Comparison of ENCODE assay signal across 8 cellular contexts in the genomic region with DNA sequence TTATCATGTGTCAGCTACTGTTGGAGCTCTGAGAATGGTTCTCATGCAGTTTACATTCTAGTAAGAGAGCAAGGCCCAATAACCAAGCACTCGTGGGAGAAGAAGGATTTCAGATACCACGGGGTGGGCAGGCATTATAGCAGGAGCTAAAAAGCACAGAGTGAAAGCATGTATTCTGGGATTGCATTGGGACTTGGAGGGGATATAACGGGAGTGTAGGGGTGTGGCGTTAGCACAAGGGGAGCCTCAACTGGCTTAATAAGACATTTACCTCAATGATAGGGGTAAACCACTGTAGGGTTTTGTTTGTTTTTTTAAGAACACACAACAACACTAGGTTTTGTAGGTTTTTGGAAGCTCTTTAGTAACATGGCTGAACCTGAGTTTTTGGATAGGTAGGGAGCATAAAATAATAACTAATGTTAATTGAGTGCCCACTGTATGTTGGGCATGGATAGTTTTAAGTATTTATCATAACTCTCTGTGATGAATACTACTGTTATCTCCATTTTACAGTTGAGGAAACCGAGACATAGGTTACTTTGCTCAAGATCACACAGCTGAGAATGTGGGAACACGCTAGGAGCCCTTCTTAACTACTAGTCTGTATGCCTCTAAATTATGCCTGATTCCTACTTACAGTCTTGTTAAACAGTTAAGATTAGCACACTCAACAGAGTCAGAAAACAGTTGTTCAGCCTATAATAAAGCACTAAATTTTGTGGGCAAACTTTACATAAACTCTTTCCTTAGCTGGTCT. TPM values are rescaled to one million over a fixed set of nuclear protein-coding genes. Genes with fewer than 3 reads are reported as not detected.
DNase-seq lines count a peak whose midpoint lies in the region; ATAC-seq, FAIRE-seq and TF ChIP-seq lines count a peak whose summit lies in the region.

No MANE protein-coding gene starts in this region.

- no peak for TF ChIP-seq POLR2A in GM12878 (IDR thresholded peaks at IDR 0.05; ENCODE audit: low read depth, low read length)

- 81% methylated on average over 6 of the region's 6 CpGs for WGBS in GM12878 (ENCODE audit: insufficient coverage, insufficient replicate concordance, low lambda C conversion rate, missing lambda C conversion rate)

- TF ChIP-seq RAD21 in GM12878 (IDR thresholded peaks at IDR 0.05; ENCODE audit: insufficient read depth, low read depth, low read length), result no peak

- no peak for TF ChIP-seq EP300 in GM12878 (IDR thresholded peaks at IDR 0.05; ENCODE audit: borderline replicate concordance in 1 of 2, control insufficient read depth in 1 of 2, low read depth in 2 of 2, low read length in 2 of 2)

- peaks cover 14 to 41% (median 35%) of the 10 kb centered on the region in 4 donors for H3K4me1 Mint-ChIP-seq in naive thymus-derived CD8-positive, alpha-beta T cell

- SMC1A ChIA-PET in GM12878 (lab: Charles Lee; ENCODE audit: uncharacterized antibody, unreplicated experiment), result interaction anchor here (0.6 to 8.5 kb wide), 27 partner anchors 8 to 1111 kb away, joined by 3 to 68 read pairs (median 5); no protein-coding TSS in a partner anchor

- POLR2A ChIA-PET in GM12878 (lab: Charles Lee), result interaction anchor here (0.9 to 7.1 kb wide), 13 partner anchors 11 to 357 kb away, joined by 3 to 40 read pairs (median 3); a partner anchor contains a TSS
- POLR2A ChIA-PET in naive thymus-derived CD8-positive, alpha-beta T cell (lab: Charles Lee), result interaction anchor here (2.4 to 4.1 kb wide), 6 partner anchors 14 to 356 kb away, joined by 10 to 55 read pairs (median 34); a partner anchor contains a TSS

- peak overlapping the region; percentile 98 for H3K4me3 ChIP-seq in BLaER1
- H3K4me3 ChIP-seq in GM12878, result peak overlapping the region; percentile 94

- H3K4me1 ChIP-seq in BLaER1 (peaks cover 30% of the 10 kb centered on the region), GM12878 (ENCODE audit: control insufficient read depth, insufficient read depth, low read length) (peaks cover 29% of the 10 kb centered on the region)

- no TSS peak for BruUV-seq in GM12878 (replicated peaks; lab: Mats Ljungman, UMichigan)

- H4K20me1 ChIP-seq in BLaER1 (peaks cover 30% of the 10 kb centered on the region), GM12878 (ENCODE audit: control insufficient read depth, insufficient read depth) (no peaks in the 10 kb centered on the region)

- peak; percentile 16 for DNase-seq in KBM-7
- no peak for DNase-seq in GM12878 (ENCODE audit: low read depth, low spot score)
- DNase-seq in naive thymus-derived CD8-positive, alpha-beta T cell, result no peak
- DNase-seq in frontal cortex (ENCODE audit: low spot score in 2 of 2), result no peak
- DNase-seq in dedifferentiated amniotic fluid mesenchymal stem cell (ENCODE audit: extremely low spot score), result no peak

- H3K4me2 ChIP-seq in BLaER1 (peak overlapping the region; percentile 85), GM12878 (ENCODE audit: control insufficient read depth, insufficient read depth) (peak overlapping the region; percentile 95)

- in situ Hi-C loops in KBM-7 (cut with MboI; ENCODE audit: low pct_unique_long_range_greater_than_20kb, low sequenced_read_pairs) (no loop called here), GM12878 (cut with MboI) (no loop called here)

- peaks cover 47% of the 10 kb centered on the region for H3K79me2 ChIP-seq in GM12878 (ENCODE audit: control insufficient read depth, insufficient read depth, low read length)

- H3K27me3 ChIP-seq in BLaER1 (no peaks in the 10 kb centered on the region), GM12878 (replicated peaks in 1 of 2; ENCODE audit: control insufficient read depth in 2 of 2, insufficient read depth in 2 of 2, low read length in 1 of 2) (no peaks in the 10 kb centered on the region)

- CTCF ChIA-PET in GM12878 (lab: Yijun Ruan, JAX), result interaction anchor here (0.7 to 3.9 kb wide), 28 partner anchors 9 to 464 kb away, joined by 3 to 42 read pairs (median 4); a partner anchor contains a TSS

- H3K4me3 Mint-ChIP-seq in naive thymus-derived CD8-positive, alpha-beta T cell, result peak overlapping the region in 9 of 10 donors; percentile 28 to 100 (median 99)

- H3K9ac ChIP-seq in BLaER1 (peak overlapping the region; percentile 97), GM12878 (ENCODE audit: control insufficient read depth, insufficient read depth, low read length) (peak overlapping the region; percentile 87; the same call in 1 of the 2 replicates)

- H3K27ac ChIP-seq in BLaER1 (peak overlapping the region; percentile 97; the same call in 1 of the 2 replicates), GM12878 (ENCODE audit: control insufficient read depth, insufficient read depth) (0 out of 2 replicates have a peak overlapping the region, but pooled peaks have one; percentile 24)

- intact Hi-C loops in GM12878 (cut with micrococcal nuclease; ENCODE audit: unreplicated experiment), result loop anchor here (5.0 kb wide), 3 partner anchors 42 to 1508 kb away; no protein-coding TSS in a partner anchor

- no peaks in the 10 kb centered on the region for H3K36me3 ChIP-seq in BLaER1
- no peaks in the 10 kb centered on the region for H3K36me3 ChIP-seq in GM12878 (ENCODE audit: control insufficient read depth in 2 of 2, insufficient read depth in 2 of 2, low read length in 1 of 2)

- RAD21 ChIA-PET in GM12878 (lab: Charles Lee; ENCODE audit: unreplicated experiment), result interaction anchor here (0.8 to 6.6 kb wide), 17 partner anchors 12 to 221 kb away, joined by 3 to 36 read pairs (median 6); a partner anchor contains a TSS

- H3K27ac Mint-ChIP-seq in naive thymus-derived CD8-positive, alpha-beta T cell, result peak overlapping the region; percentile 65 to 100 (median 100)

- H3K9me3 Mint-ChIP-seq in naive thymus-derived CD8-positive, alpha-beta T cell, result no peaks in the 10 kb centered on the region

- no peaks in the 10 kb centered on the region for H3K36me3 Mint-ChIP-seq in naive thymus-derived CD8-positive, alpha-beta T cell

- no peak overlapping the region; the same call in none of the 2 replicates for H2AFZ ChIP-seq in GM12878 (ENCODE audit: control insufficient read depth, low read depth, low read length)

- H3K9me3 ChIP-seq in BLaER1 (no peaks in the 10 kb centered on the region), GM12878 (replicated peaks; ENCODE audit: control insufficient read depth, insufficient read depth, low read length) (no peaks in the 10 kb centered on the region)

- H3K27me3 Mint-ChIP-seq in naive thymus-derived CD8-positive, alpha-beta T cell, result no peaks in the 10 kb centered on the region

- FAIRE-seq in GM12878 (lab: Jason Lieb, UNC), result no peak
- no peak for FAIRE-seq in frontal cortex (lab: Jason Lieb, UNC)

- ATAC-seq in GM12878, result no peak
- no peak for ATAC-seq in naive thymus-derived CD8-positive, alpha-beta T cell
- ATAC-seq in GM19328 (IDR thresholded peaks at IDR 0.05; ENCODE audit: unreplicated experiment), result no peak
- ATAC-seq in HG02973 (IDR thresholded peaks at IDR 0.05; ENCODE audit: unreplicated experiment), result no peak

- TF ChIP-seq CTCF in GM12878 (IDR thresholded peaks at IDR 0.05 in 2 of 3, conservative IDR thresholded peaks at IDR 0.05 in 1 of 3; ENCODE audit: control insufficient read depth in 2 of 3, extremely low read depth in 1 of 3, insufficient read depth in 1 of 3, low read depth in 3 of 3, low read length in 3 of 3), result no peak

TF ChIP-seq in GM12878, 131 proteins besides CTCF, POLR2A, EP300 and RAD21:
- peak; percentile 49; the same call in 1 of the 2 replicates for TF ChIP-seq ZBED1 (IDR thresholded peaks at IDR 0.05; ENCODE audit: borderline replicate concordance)
- TF ChIP-seq ZNF274 (IDR thresholded peaks at IDR 0.05; ENCODE audit: insufficient read depth, insufficient read length), result no peak

RNA-seq across cellular contexts. Expression of a gene that starts 1.8 kb away (rescaled TPM):
- 14.5 and 16.2 TPM in 2 replicates for total RNA-seq in GM12878 (2013; cell fraction: nucleolus; rRNA removed)
- total RNA-seq in GM12878 (2014; rRNA removed) (41.4 and 47.0 TPM in 2 replicates), GM12878 (2014; rRNA removed; fragmentation: Illumina TruSeq; extraction: Trizol) (26.9 and 27.8 TPM in 2 replicates), GM12878 (2021) (31.7 and 38.0 TPM in 2 replicates), frontal cortex (22.8 TPM)
- polyA plus RNA-seq in GM12878 (2011; ENCODE audit: low read depth), result 8.3 TPM
- polyA plus RNA-seq in GM12878 (2011; rRNA removed) (42.3 and 51.5 TPM in 2 replicates), GM12878 (2014; fragmentation: Illumina TruSeq; extraction: Trizol) (33.7 and 37.2 TPM in 2 replicates), GM12878 (2014; fragmentation: Nextera tagmentation; extraction: Ambion mirVana) (10 to 100 TPM in 1 of 2 experiments, 1 to 10 TPM in 1; 6.1 to 14.2 TPM), GM12878 (2014; rRNA removed) (41.4 and 43.0 TPM in 2 replicates), GM12878 (2016; fragmentation: Nextera tagmentation; extraction: Ambion mirVana) (10 to 100 TPM in 1 of 2 experiments, 1 to 10 TPM in 1; 3.3 to 16.3 TPM)
- polyA plus RNA-seq in GM12878 (2011; cell fraction: cytosol; rRNA removed), result 77.7 and 114 TPM in 2 replicates
- polyA plus RNA-seq in GM12878 (2011; cell fraction: nucleus; rRNA removed), result 83.3 and 88.1 TPM in 2 replicates
- 13.3 and 27.8 TPM in 2 replicates for polyA plus RNA-seq in GM12878 (2012)
- polyA minus RNA-seq in GM12878 (2011; rRNA and poly(A)+ RNA removed), result 59.1 and 114 TPM in 2 replicates
- polyA minus RNA-seq in GM12878 (2011; cell fraction: cytosol; rRNA and poly(A)+ RNA removed), result 28.7 and 37.3 TPM in 2 replicates
- 13.7 and 23.2 TPM in 2 replicates for polyA minus RNA-seq in GM12878 (2011; cell fraction: nucleus; rRNA and poly(A)+ RNA removed)
- 10 to 100 TPM; 16.9 to 18.4 TPM for total RNA-seq in naive thymus-derived CD8-positive, alpha-beta T cell
- 10 to 100 TPM; 10.9 to 20.5 (median 20.3) TPM for polyA plus RNA-seq in naive thymus-derived CD8-positive, alpha-beta T cell
